In the genomic region with DNA sequence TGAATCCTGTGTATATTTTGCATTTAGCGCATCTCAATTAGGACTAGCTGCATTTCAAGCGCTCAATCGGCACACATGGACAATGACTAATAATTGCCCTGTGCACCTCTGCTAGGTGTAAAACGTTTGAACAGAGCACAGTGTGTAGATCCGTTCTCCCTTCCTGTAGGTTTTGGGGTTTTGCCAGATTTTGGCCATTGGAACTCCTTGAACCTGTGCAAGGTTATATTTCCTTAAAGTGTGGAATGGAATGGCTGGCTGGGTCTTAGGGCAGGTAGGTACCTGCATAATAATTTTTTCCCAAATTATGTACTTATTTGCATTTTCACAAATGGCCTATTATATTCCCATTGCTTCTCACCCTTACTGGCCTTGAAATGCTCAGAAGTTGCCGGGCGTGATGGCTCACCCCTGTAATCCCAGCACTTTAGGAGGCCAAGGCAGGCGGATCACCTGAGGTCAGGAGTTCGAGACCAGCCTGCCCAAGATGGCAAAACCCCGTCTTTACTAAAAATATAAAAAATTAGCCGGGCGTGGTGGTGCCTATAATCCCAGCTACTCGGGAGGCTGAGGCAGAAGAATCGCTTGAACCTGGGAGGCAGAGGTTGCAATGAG, we compare ENCODE assay signal across 1 cellular context.
TF ChIP-seq lines count a peak whose summit lies in the region.

No MANE protein-coding gene starts in this region.

TF ChIP-seq in GM12878, 131 proteins besides CTCF, POLR2A, EP300 and RAD21:
- TF ChIP-seq ZNF217 (IDR thresholded peaks at IDR 0.05) (peak; percentile 40; the same call in 1 of the 2 replicates), WRNIP1 (IDR thresholded peaks at IDR 0.05; ENCODE audit: borderline replicate concordance, low read depth, low read length) (peak; percentile 94; the same call in 1 of the 2 replicates), CEBPZ (IDR thresholded peaks at IDR 0.05; ENCODE audit: low read depth, low read length) (no peak), CUX1 (IDR thresholded peaks at IDR 0.05; ENCODE audit: insufficient replicate concordance, low read depth, low read length) (peak; percentile 51), MEF2A (IDR thresholded peaks at IDR 0.05; ENCODE audit: insufficient read depth, low read depth, low read length) (no peak), MXI1 (IDR thresholded peaks at IDR 0.05; ENCODE audit: low read depth, low read length) (peak; percentile 55), GATAD2B (conservative IDR thresholded peaks at IDR 0.05; ENCODE audit: low read depth) (0 out of 2 replicates have a peak, but pooled peaks have one; percentile 20), IKZF2 (IDR thresholded peaks at IDR 0.05) (peak in 1 of 2 experiments; percentile 43; a peak in 1 of 4 replicates), IRF4 (IDR thresholded peaks at IDR 0.05; ENCODE audit: low read depth, low read length) (peak; percentile 47; the same call in 1 of the 2 replicates), CHD2 (IDR thresholded peaks at IDR 0.05; ENCODE audit: borderline replicate concordance, low read depth, low read length) (no peak), ZBTB4 (CRISPR knock-in tag; IDR thresholded peaks at IDR 0.05) (0 out of 2 replicates have a peak, but pooled peaks have one; percentile 3), CHD4 (IDR thresholded peaks at IDR 0.05) (0 out of 2 replicates have a peak, but pooled peaks have one; percentile 7), POU2F2 (IDR thresholded peaks at IDR 0.05; ENCODE audit: borderline replicate concordance, low read depth, low read length) (no peak), BMI1 (IDR thresholded peaks at IDR 0.05; ENCODE audit: borderline replicate concordance) (peak; percentile 70; the same call in 1 of the 2 replicates)
- TF ChIP-seq, protein P1, sequence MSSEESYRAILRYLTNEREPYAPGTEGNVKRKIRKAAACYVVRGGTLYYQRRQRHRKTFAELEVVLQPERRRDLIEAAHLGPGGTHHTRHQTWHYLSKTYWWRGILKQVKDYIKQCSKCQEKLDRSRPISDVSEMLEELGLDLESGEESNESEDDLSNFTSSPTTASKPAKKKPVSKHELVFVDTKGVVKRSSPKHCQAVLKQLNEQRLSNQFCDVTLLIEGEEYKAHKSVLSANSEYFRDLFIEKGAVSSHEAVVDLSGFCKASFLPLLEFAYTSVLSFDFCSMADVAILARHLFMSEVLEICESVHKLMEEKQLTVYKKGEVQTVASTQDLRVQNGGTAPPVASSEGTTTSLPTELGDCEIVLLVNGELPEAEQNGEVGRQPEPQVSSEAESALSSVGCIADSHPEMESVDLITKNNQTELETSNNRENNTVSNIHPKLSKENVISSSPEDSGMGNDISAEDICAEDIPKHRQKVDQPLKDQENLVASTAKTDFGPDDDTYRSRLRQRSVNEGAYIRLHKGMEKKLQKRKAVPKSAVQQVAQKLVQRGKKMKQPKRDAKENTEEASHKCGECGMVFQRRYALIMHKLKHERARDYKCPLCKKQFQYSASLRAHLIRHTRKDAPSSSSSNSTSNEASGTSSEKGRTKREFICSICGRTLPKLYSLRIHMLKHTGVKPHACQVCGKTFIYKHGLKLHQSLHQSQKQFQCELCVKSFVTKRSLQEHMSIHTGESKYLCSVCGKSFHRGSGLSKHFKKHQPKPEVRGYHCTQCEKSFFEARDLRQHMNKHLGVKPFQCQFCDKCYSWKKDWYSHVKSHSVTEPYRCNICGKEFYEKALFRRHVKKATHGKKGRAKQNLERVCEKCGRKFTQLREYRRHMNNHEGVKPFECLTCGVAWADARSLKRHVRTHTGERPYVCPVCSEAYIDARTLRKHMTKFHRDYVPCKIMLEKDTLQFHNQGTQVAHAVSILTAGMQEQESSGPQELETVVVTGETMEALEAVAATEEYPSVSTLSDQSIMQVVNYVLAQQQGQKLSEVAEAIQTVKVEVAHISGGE (CRISPR knock-in tag; IDR thresholded peaks at IDR 0.05), result peak; percentile 43; the same call in 1 of the 2 replicates
- TF ChIP-seq, protein P2, sequence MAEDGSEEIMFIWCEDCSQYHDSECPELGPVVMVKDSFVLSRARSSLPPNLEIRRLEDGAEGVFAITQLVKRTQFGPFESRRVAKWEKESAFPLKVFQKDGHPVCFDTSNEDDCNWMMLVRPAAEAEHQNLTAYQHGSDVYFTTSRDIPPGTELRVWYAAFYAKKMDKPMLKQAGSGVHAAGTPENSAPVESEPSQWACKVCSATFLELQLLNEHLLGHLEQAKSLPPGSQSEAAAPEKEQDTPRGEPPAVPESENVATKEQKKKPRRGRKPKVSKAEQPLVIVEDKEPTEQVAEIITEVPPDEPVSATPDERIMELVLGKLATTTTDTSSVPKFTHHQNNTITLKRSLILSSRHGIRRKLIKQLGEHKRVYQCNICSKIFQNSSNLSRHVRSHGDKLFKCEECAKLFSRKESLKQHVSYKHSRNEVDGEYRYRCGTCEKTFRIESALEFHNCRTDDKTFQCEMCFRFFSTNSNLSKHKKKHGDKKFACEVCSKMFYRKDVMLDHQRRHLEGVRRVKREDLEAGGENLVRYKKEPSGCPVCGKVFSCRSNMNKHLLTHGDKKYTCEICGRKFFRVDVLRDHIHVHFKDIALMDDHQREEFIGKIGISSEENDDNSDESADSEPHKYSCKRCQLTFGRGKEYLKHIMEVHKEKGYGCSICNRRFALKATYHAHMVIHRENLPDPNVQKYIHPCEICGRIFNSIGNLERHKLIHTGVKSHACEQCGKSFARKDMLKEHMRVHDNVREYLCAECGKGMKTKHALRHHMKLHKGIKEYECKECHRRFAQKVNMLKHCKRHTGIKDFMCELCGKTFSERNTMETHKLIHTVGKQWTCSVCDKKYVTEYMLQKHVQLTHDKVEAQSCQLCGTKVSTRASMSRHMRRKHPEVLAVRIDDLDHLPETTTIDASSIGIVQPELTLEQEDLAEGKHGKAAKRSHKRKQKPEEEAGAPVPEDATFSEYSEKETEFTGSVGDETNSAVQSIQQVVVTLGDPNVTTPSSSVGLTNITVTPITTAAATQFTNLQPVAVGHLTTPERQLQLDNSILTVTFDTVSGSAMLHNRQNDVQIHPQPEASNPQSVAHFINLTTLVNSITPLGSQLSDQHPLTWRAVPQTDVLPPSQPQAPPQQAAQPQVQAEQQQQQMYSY (CRISPR knock-in tag; IDR thresholded peaks at IDR 0.05), result peak; percentile 12; the same call in 1 of the 2 replicates
